Comparison of ENCODE assay signal across 9 cellular contexts in genomic region chr3:64220161-64220560, GRCh38. TPM values are rescaled to one million over a fixed set of nuclear protein-coding genes. Genes with fewer than 3 reads are reported as not detected.
DNase-seq lines count a peak whose midpoint lies in the region; ATAC-seq and TF ChIP-seq lines count a peak whose summit lies in the region.
"Had no signal": no experiment of that assay in that cellular context is flagged by ENCODE, and none has a peak within 500 bp of the region (broad histone marks: within the 10 kb centered on the region; RNA-seq: fewer than 3 reads in every experiment).

No MANE protein-coding gene starts in this region.

- no peaks in the 10 kb centered on the region for H3K9me3 Mint-ChIP-seq in glutamatergic neuron (ENCODE audit: unreplicated experiment)

- peak overlapping the region; percentile 92 for H3K4me3 Mint-ChIP-seq in glutamatergic neuron (ENCODE audit: unreplicated experiment)

- in situ Hi-C loops in G401 (cut with HindIII; ENCODE audit: low sequenced_read_pairs) = no loop called here

- no peak for ATAC-seq in HG02678 (IDR thresholded peaks at IDR 0.05; ENCODE audit: unreplicated experiment)

- H3K4me1 Mint-ChIP-seq in glutamatergic neuron (ENCODE audit: low read depth, unreplicated experiment) = peaks cover 67% of the 10 kb centered on the region

- H3K27ac Mint-ChIP-seq in glutamatergic neuron (ENCODE audit: unreplicated experiment) = no peak overlapping the region

- no peak for TF ChIP-seq CTCF in glutamatergic neuron (IDR thresholded peaks at IDR 0.05; ENCODE audit: partially characterized antibody, unreplicated experiment)

- DNase-seq in EH (ENCODE audit: low read depth) (peak; percentile 86), T1000 (lab: John Stamatoyannopoulos, UW) (peak; percentile 15), glutamatergic neuron (no peak), renal cortical epithelial cell (ENCODE audit: low read depth) (peak; percentile 85), G401 (ENCODE audit: low spot score) (no peak), NCI-H748 treated with DMSO at 0.1 percent for 48 hours (lab: John Stamatoyannopoulos, UW) (no peak), epidermal melanocyte (ENCODE audit: insufficient read length, low spot score) (no peak)
- DNase-seq: activated T-cell treated with anti-CD3 and anti-CD28 coated beads for 4 hours had no signal

- no peaks in the 10 kb centered on the region for H3K36me3 Mint-ChIP-seq in glutamatergic neuron (ENCODE audit: unreplicated experiment)

- peaks cover 2% of the 10 kb centered on the region for H3K27me3 Mint-ChIP-seq in glutamatergic neuron (ENCODE audit: unreplicated experiment)

RNA-seq across cellular contexts. Expression of gene PRICKLE2, which starts 5.1 kb away (rescaled TPM):
- total RNA-seq in glutamatergic neuron (ENCODE audit: unreplicated experiment) (18.9 TPM), renal cortical epithelial cell (27.1 and 56.1 TPM in 2 replicates)
- 0.25 and 0.31 TPM in 2 replicates for total RNA-seq in G401 (2014; rRNA removed; shearing (Covaris generic))

Comparison
In these comparisons a context has a peak if more than half of its experiments do, and no peak if none do; other contexts are left out.
1. DNase-seq: peak in EH (single experiment), T1000 (single experiment) and renal cortical epithelial cell (single experiment); none in glutamatergic neuron (single experiment), G401 (single experiment), NCI-H748 treated with DMSO at 0.1 percent for 48 hours (single experiment) and epidermal melanocyte (single experiment).
2. RNA of gene PRICKLE2, which starts 5.1 kb away (total RNA-seq): 27.1 to 56.1 TPM in renal cortical epithelial cell and 18.9 TPM in glutamatergic neuron (single experiment); 0.25 to 0.31 TPM in G401; every median in the first group is over 10 times any median in the second.